ENCODE assay signal across 1 cellular context in the genomic region with DNA sequence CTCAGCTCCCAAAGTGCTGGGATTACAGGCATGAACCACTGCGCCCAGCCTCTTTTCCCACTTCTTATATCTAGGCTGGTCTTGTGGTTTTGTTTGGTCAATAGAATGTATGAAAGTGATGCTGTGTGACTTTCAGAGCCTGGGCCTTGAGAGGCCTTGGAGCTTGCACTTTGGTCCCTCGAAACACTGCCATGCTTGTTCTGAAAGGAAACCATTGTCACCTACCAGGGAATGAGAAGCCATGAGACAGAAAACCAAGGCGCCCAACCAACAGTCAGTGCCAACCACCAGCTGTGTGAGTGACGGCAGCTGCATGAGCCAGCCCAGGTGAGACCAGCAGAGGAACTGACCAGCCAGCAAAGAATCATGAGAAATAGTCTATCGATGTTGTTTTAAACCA.
TF ChIP-seq lines count a peak whose summit lies in the region.

No MANE protein-coding gene starts in this region.

TF ChIP-seq in HepG2, 621 proteins besides CTCF, POLR2A, EP300 and RAD21:
- TF ChIP-seq RXRB (CRISPR knock-in tag; IDR thresholded peaks at IDR 0.05; ENCODE audit: borderline replicate concordance), result no peak
- TF ChIP-seq NFKBIZ (CRISPR knock-in tag; IDR thresholded peaks at IDR 0.05), result no peak
- no peak for TF ChIP-seq KLF11 (CRISPR knock-in tag; IDR thresholded peaks at IDR 0.05)
- no peak for TF ChIP-seq ZFYVE20 (CRISPR knock-in tag; IDR thresholded peaks at IDR 0.05; ENCODE audit: borderline replicate concordance, low read depth)
- TF ChIP-seq ZNF768 (CRISPR knock-in tag; IDR thresholded peaks at IDR 0.05), result peak; percentile 49; the same call in 1 of the 2 replicates
- TF ChIP-seq FOXC1 (CRISPR knock-in tag; IDR thresholded peaks at IDR 0.05; ENCODE audit: borderline replicate concordance), result no peak
- TF ChIP-seq ZNF543 (CRISPR knock-in tag; IDR thresholded peaks at IDR 0.05), result no peak
- TF ChIP-seq ZNF12 (CRISPR knock-in tag; IDR thresholded peaks at IDR 0.05), result peak; percentile 42; the same call in 1 of the 2 replicates
- 0 out of 2 replicates have a peak, but pooled peaks have one; percentile 19 for TF ChIP-seq ZMYM4 (CRISPR knock-in tag; IDR thresholded peaks at IDR 0.05)
- TF ChIP-seq TEAD3 (CRISPR knock-in tag; optimal IDR thresholded peaks at IDR 0.05; ENCODE audit: borderline replicate concordance), result peak; percentile 16
- TF ChIP-seq TFAP4 (IDR thresholded peaks at IDR 0.05; ENCODE audit: borderline replicate concordance, low read depth), result peak; percentile 39
- no peak for TF ChIP-seq TARDBP (CRISPR knock-in tag; IDR thresholded peaks at IDR 0.05)
- no peak for TF ChIP-seq ZNF850 (CRISPR knock-in tag; conservative IDR thresholded peaks at IDR 0.05)
- TF ChIP-seq ZFP36L1 (CRISPR knock-in tag; IDR thresholded peaks at IDR 0.05), result no peak
- peak; percentile 85; the same call in 1 of the 2 replicates for TF ChIP-seq ZNF644 (CRISPR knock-in tag; IDR thresholded peaks at IDR 0.05; ENCODE audit: low read depth)
- no peak for TF ChIP-seq CREB1 (IDR thresholded peaks at IDR 0.05)
- TF ChIP-seq CREB1 (CRISPR knock-in tag; IDR thresholded peaks at IDR 0.05), result no peak
- TF ChIP-seq, protein P1, sequence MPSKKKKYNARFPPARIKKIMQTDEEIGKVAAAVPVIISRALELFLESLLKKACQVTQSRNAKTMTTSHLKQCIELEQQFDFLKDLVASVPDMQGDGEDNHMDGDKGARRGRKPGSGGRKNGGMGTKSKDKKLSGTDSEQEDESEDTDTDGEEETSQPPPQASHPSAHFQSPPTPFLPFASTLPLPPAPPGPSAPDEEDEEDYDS (CRISPR knock-in tag; IDR thresholded peaks at IDR 0.05), result no peak
- no peak for TF ChIP-seq SOX6 (IDR thresholded peaks at IDR 0.05)
- TF ChIP-seq SOX6 (CRISPR knock-in tag; IDR thresholded peaks at IDR 0.05), result 0 out of 2 replicates have a peak, but pooled peaks have one; percentile 39
- TF ChIP-seq ZNF33A (CRISPR knock-in tag; IDR thresholded peaks at IDR 0.05; ENCODE audit: borderline replicate concordance), result no peak
- no peak for TF ChIP-seq CCAR2 (optimal IDR thresholded peaks at IDR 0.05; ENCODE audit: low read depth, low read length)
- TF ChIP-seq, protein P2, sequence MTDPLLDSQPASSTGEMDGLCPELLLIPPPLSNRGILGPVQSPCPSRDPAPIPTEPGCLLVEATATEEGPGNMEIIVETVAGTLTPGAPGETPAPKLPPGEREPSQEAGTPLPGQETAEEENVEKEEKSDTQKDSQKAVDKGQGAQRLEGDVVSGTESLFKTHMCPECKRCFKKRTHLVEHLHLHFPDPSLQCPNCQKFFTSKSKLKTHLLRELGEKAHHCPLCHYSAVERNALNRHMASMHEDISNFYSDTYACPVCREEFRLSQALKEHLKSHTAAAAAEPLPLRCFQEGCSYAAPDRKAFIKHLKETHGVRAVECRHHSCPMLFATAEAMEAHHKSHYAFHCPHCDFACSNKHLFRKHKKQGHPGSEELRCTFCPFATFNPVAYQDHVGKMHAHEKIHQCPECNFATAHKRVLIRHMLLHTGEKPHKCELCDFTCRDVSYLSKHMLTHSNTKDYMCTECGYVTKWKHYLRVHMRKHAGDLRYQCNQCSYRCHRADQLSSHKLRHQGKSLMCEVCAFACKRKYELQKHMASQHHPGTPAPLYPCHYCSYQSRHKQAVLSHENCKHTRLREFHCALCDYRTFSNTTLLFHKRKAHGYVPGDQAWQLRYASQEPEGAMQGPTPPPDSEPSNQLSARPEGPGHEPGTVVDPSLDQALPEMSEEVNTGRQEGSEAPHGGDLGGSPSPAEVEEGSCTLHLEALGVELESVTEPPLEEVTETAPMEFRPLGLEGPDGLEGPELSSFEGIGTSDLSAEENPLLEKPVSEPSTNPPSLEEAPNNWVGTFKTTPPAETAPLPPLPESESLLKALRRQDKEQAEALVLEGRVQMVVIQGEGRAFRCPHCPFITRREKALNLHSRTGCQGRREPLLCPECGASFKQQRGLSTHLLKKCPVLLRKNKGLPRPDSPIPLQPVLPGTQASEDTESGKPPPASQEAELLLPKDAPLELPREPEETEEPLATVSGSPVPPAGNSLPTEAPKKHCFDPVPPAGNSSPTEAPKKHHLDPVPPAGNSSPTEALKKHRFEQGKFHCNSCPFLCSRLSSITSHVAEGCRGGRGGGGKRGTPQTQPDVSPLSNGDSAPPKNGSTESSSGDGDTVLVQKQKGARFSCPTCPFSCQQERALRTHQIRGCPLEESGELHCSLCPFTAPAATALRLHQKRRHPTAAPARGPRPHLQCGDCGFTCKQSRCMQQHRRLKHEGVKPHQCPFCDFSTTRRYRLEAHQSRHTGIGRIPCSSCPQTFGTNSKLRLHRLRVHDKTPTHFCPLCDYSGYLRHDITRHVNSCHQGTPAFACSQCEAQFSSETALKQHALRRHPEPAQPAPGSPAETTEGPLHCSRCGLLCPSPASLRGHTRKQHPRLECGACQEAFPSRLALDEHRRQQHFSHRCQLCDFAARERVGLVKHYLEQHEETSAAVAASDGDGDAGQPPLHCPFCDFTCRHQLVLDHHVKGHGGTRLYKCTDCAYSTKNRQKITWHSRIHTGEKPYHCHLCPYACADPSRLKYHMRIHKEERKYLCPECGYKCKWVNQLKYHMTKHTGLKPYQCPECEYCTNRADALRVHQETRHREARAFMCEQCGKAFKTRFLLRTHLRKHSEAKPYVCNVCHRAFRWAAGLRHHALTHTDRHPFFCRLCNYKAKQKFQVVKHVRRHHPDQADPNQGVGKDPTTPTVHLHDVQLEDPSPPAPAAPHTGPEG (CRISPR knock-in tag; IDR thresholded peaks at IDR 0.05), result no peak
- TF ChIP-seq CBFB (CRISPR knock-in tag; IDR thresholded peaks at IDR 0.05), result peak; percentile 52; the same call in 1 of the 2 replicates
- no peak for TF ChIP-seq FOXO4 (CRISPR knock-in tag; conservative IDR thresholded peaks at IDR 0.05)
- no peak for TF ChIP-seq SAP130 (CRISPR knock-in tag; IDR thresholded peaks at IDR 0.05; ENCODE audit: low read depth)
- no peak for TF ChIP-seq HOXA9 (CRISPR knock-in tag; IDR thresholded peaks at IDR 0.05; ENCODE audit: borderline replicate concordance)
- TF ChIP-seq YY1 (IDR thresholded peaks at IDR 0.05; ENCODE audit: insufficient read depth, insufficient replicate concordance, low read depth, low read length), result peak; percentile 36
- TF ChIP-seq AKAP8 (CRISPR knock-in tag; IDR thresholded peaks at IDR 0.05), result no peak
- TF ChIP-seq HNRNPL (IDR thresholded peaks at IDR 0.05; ENCODE audit: low read depth, low read length), result 0 out of 2 replicates have a peak, but pooled peaks have one; percentile 40
- no peak for TF ChIP-seq CHD4 (IDR thresholded peaks at IDR 0.05; ENCODE audit: borderline replicate concordance, low read length)
- peak; percentile 82 for TF ChIP-seq HNF4A (CRISPR knock-in tag; IDR thresholded peaks at IDR 0.05)
- TF ChIP-seq SP4 (CRISPR knock-in tag; IDR thresholded peaks at IDR 0.05), result no peak
- no peak for TF ChIP-seq ZBTB20 (CRISPR knock-in tag; IDR thresholded peaks at IDR 0.05; ENCODE audit: borderline replicate concordance, low read depth)
- peak; percentile 43; the same call in 1 of the 2 replicates for TF ChIP-seq SALL1 (CRISPR knock-in tag; IDR thresholded peaks at IDR 0.05)
- no peak for TF ChIP-seq ZNF703 (CRISPR knock-in tag; IDR thresholded peaks at IDR 0.05; ENCODE audit: borderline replicate concordance)
- TF ChIP-seq ZNF136 (CRISPR knock-in tag; IDR thresholded peaks at IDR 0.05; ENCODE audit: low read depth), result no peak
- 0 out of 2 replicates have a peak, but pooled peaks have one; percentile 22 for TF ChIP-seq ARID5B (CRISPR knock-in tag; IDR thresholded peaks at IDR 0.05)
- peak; percentile 26; the same call in 1 of the 2 replicates for TF ChIP-seq PAXIP1 (CRISPR knock-in tag; conservative IDR thresholded peaks at IDR 0.05)
- no peak for TF ChIP-seq HOXD1 (CRISPR knock-in tag; IDR thresholded peaks at IDR 0.05)
- no peak for TF ChIP-seq CSRNP1 (CRISPR knock-in tag; IDR thresholded peaks at IDR 0.05)
- TF ChIP-seq SOX13 (IDR thresholded peaks at IDR 0.05), result no peak
- TF ChIP-seq SOX13 (CRISPR knock-in tag; conservative IDR thresholded peaks at IDR 0.05 in 1 of 2, IDR thresholded peaks at IDR 0.05 in 1 of 2), result peak in 1 of 2 experiments; percentile 51; a peak in 1 of 4 replicates
- no peak for TF ChIP-seq ZBTB2 (CRISPR knock-in tag; IDR thresholded peaks at IDR 0.05; ENCODE audit: low read depth)
- TF ChIP-seq SRF (IDR thresholded peaks at IDR 0.05; ENCODE audit: low read depth, low read length), result no peak
